8 cellular contexts compared by ENCODE assay signal in genomic region chr19:49362048-49362925, GRCh38. TPM values are rescaled to one million over a fixed set of nuclear protein-coding genes. Genes with fewer than 3 reads are reported as not detected.
DNase-seq lines count a peak whose midpoint lies in the region; ATAC-seq, FAIRE-seq and TF ChIP-seq lines count a peak whose summit lies in the region.

TEAD2 (minus strand) TSS chr19:49362416; CDS start chr19:49360075, 2,341 bp downstream.

- H3K27ac Mint-ChIP-seq in Calu3 (ENCODE audit: unreplicated experiment): peak within 1 kb of the TSS; percentile 35
- peak within 1 kb of the TSS; percentile 46 for H3K27ac Mint-ChIP-seq in central memory CD8-positive, alpha-beta T cell (ENCODE audit: low read depth)
- H3K27ac Mint-ChIP-seq in stimulated activated naive B cell treated with anti-CD40 and anti-IgM and Interleukin-4, amounts not matched to agents 10 μg/mL and 1 μg/mL and 100 μg/mL, for 72 hours: peak within 1 kb of the TSS; percentile 48

- peak within 1 kb of the TSS; percentile 73 to 93 for H3K9ac ChIP-seq in kidney (ENCODE audit: low read length in 2 of 2)

- peak within 1 kb of the TSS; percentile 68 to 73 for H3K4me3 ChIP-seq in kidney (ENCODE audit: low read length in 2 of 2)

- H3K4me1 ChIP-seq in kidney (ENCODE audit: control insufficient read depth in 1 of 2, insufficient read depth in 1 of 2, low read depth in 1 of 2, low read length in 2 of 2): peaks cover 0 to 6% of the 10 kb centered on the region in 2 donors

- no peaks in the 10 kb centered on the region for H3K36me3 ChIP-seq in kidney (ENCODE audit: control insufficient read depth in 1 of 2, insufficient read depth in 2 of 2, low read length in 2 of 2)

- FAIRE-seq in kidney (lab: Jason Lieb, UNC): no peak

- no peak within 1 kb of the TSS for H3K4me3 Mint-ChIP-seq in Calu3 (ENCODE audit: low read depth, unreplicated experiment)
- H3K4me3 Mint-ChIP-seq in central memory CD8-positive, alpha-beta T cell: no peak within 1 kb of the TSS
- H3K4me3 Mint-ChIP-seq in stimulated activated naive B cell treated with anti-CD40 and anti-IgM and Interleukin-4, amounts not matched to agents 10 μg/mL and 1 μg/mL and 100 μg/mL, for 72 hours: peak within 1 kb of the TSS; percentile 4 to 47

- CTCF ChIA-PET in Calu3 (lab: Charles Lee): interaction anchor here (0.7 to 1.4 kb wide), 6 partner anchors 8 to 32 kb away, joined by 3 to 5 read pairs (median 4); no protein-coding TSS in a partner anchor

- TF ChIP-seq CTCF in Calu3 (IDR thresholded peaks at IDR 0.05; ENCODE audit: unreplicated experiment) (no peak), kidney (IDR thresholded peaks at IDR 0.05; ENCODE audit: borderline replicate concordance, extremely low read depth, insufficient read depth) (no peak)

- no TSS peak for BruUV-seq in Calu3 (replicated peaks; lab: Mats Ljungman, UMichigan)

- H3K36me3 Mint-ChIP-seq in Calu3 (ENCODE audit: insufficient read depth, unreplicated experiment): no peaks in the 10 kb centered on the region
- H3K36me3 Mint-ChIP-seq in central memory CD8-positive, alpha-beta T cell (ENCODE audit: insufficient read depth): peaks cover 2% of the 10 kb centered on the region
- H3K36me3 Mint-ChIP-seq in stimulated activated naive B cell treated with anti-CD40 and anti-IgM and Interleukin-4, amounts not matched to agents 10 μg/mL and 1 μg/mL and 100 μg/mL, for 72 hours: no peaks in the 10 kb centered on the region

- peak within 1 kb of the TSS; percentile 94 for H3K27ac ChIP-seq in kidney (ENCODE audit: low read depth in 2 of 2, low read length in 2 of 2)

- DNase-seq in Calu3 (peak; percentile 44), NCI-H226 (peak; percentile 41), kidney (peak; percentile 92), NCI-H146 (lab: John Stamatoyannopoulos, UW) (no peak), SK-N-DZ (ENCODE audit: low spot score) (no peak), putamen (ENCODE audit: low spot score) (no peak)
- no peak for DNase-seq in central memory CD8-positive, alpha-beta T cell (ENCODE audit: low spot score in 2 of 2)
- no peak for DNase-seq in stimulated activated naive B cell treated with anti-CD40 and anti-IgM and Interleukin-4, amounts not matched to agents 10 μg/mL and 1 μg/mL and 100 μg/mL, for 72 hours

- H3K9me3 Mint-ChIP-seq in Calu3 (ENCODE audit: low read depth, unreplicated experiment): no peaks in the 10 kb centered on the region
- no peaks in the 10 kb centered on the region for H3K9me3 Mint-ChIP-seq in central memory CD8-positive, alpha-beta T cell
- no peaks in the 10 kb centered on the region for H3K9me3 Mint-ChIP-seq in stimulated activated naive B cell treated with anti-CD40 and anti-IgM and Interleukin-4, amounts not matched to agents 10 μg/mL and 1 μg/mL and 100 μg/mL, for 72 hours

- ATAC-seq in central memory CD8-positive, alpha-beta T cell (replicated peaks; ENCODE audit: extremely low read depth, poor library complexity, severe bottlenecking): no peak
- peak in 1 of 2 donors; percentile 5 for ATAC-seq in stimulated activated naive B cell treated with anti-CD40 and anti-IgM and Interleukin-4, amounts not matched to agents 10 μg/mL and 1 μg/mL and 100 μg/mL, for 72 hours (replicated peaks)

- no peaks in the 10 kb centered on the region for H3K9me3 ChIP-seq in kidney (ENCODE audit: control insufficient read depth in 1 of 2, low read length in 2 of 2)

- H3K4me1 Mint-ChIP-seq in Calu3 (ENCODE audit: low read depth, unreplicated experiment): peaks cover 12% of the 10 kb centered on the region
- peaks cover 6% of the 10 kb centered on the region for H3K4me1 Mint-ChIP-seq in central memory CD8-positive, alpha-beta T cell
- H3K4me1 Mint-ChIP-seq in stimulated activated naive B cell treated with anti-CD40 and anti-IgM and Interleukin-4, amounts not matched to agents 10 μg/mL and 1 μg/mL and 100 μg/mL, for 72 hours: peaks cover 3 to 32% of the 10 kb centered on the region in 2 donors

- intact Hi-C loops in Calu3 (cut with micrococcal nuclease; ENCODE audit: unreplicated experiment): no loop called here
- intact Hi-C loops in kidney (cut with DNase I): no loop called here

- peaks cover 2% of the 10 kb centered on the region for H3K27me3 Mint-ChIP-seq in Calu3 (ENCODE audit: unreplicated experiment)
- H3K27me3 Mint-ChIP-seq in central memory CD8-positive, alpha-beta T cell: peaks cover 3% of the 10 kb centered on the region
- no peaks in the 10 kb centered on the region for H3K27me3 Mint-ChIP-seq in stimulated activated naive B cell treated with anti-CD40 and anti-IgM and Interleukin-4, amounts not matched to agents 10 μg/mL and 1 μg/mL and 100 μg/mL, for 72 hours

RNA-seq across cellular contexts. Expression of gene TEAD2, which starts in this region (rescaled TPM):
- 2.4 TPM in 2 replicates for total RNA-seq in Calu3 (2022)
- total RNA-seq in kidney: 30.2 TPM
- 15.7 TPM for polyA plus RNA-seq in kidney (ENCODE audit: insufficient read depth, low read depth, low replicate concordance)
- 20.1 and 28.3 TPM in 2 replicates for polyA plus RNA-seq in SK-N-DZ (2014; cell fraction: cytosol; rRNA removed)
- 14.1 and 16.2 TPM in 2 replicates for polyA plus RNA-seq in SK-N-DZ (2014; cell fraction: nucleus; rRNA removed)

Comparison
In these comparisons a context has a peak if more than half of its experiments do, and no peak if none do; other contexts are left out.
1. DNase-seq: peak in Calu3 (single experiment), NCI-H226 (single experiment) and kidney (single experiment); none in central memory CD8-positive, alpha-beta T cell (0 of 2), stimulated activated naive B cell treated with anti-CD40 and anti-IgM and Interleukin-4, amounts not matched to agents 10 μg/mL and 1 μg/mL and 100 μg/mL, for 72 hours (single experiment), NCI-H146 (single experiment), SK-N-DZ (single experiment) and putamen (single experiment).
2. H3K4me3 Mint-ChIP-seq: peak in stimulated activated naive B cell treated with anti-CD40 and anti-IgM and Interleukin-4, amounts not matched to agents 10 μg/mL and 1 μg/mL and 100 μg/mL, for 72 hours (2 of 2); none in Calu3 (single experiment) and central memory CD8-positive, alpha-beta T cell (single experiment).
3. Peak in every context shown above with its lines, with median percentiles within 50 percentile points of each other: H3K27ac Mint-ChIP-seq.